Comparison of ENCODE assay signal across 8 cellular contexts in the genomic region with DNA sequence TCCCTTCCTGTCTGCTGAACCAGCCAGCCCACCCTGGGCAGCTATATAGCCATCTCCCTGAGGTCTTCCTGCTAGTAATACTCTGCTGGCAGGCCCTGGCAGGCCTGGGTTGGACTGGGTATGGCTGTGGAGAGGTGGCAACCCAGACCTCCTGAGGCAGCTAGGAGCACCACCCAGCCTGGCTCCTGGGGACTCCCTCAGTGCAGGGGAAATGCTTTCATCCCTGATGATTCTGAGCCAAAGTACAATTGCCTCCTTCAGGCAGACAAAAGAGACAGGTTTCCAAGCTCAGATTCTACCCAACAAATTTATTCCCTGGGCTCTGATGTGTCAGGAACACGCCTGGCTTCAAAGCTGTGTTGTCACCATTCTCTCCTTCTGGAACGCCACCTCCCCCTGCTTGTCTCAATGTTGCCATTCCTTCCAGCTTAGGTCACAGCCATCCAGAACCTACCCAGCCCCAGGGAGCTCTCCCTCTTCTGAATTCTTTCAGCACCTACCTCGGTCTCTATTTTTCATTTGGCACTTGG. TPM values are rescaled to one million over a fixed set of nuclear protein-coding genes. Genes with fewer than 3 reads are reported as not detected.
DNase-seq lines count a peak whose midpoint lies in the region; ATAC-seq and TF ChIP-seq lines count a peak whose summit lies in the region.

No MANE protein-coding gene starts in this region.

- 34 to 35% methylated on average over 3 of the region's 3 CpGs for WGBS in testis, 2 donors

- TF ChIP-seq CTCF in testis (IDR thresholded peaks at IDR 0.05): no peak

- intact Hi-C loops in testis (cut with DNase I; ENCODE audit: low total_unique reads): no loop called here

- H3K4me1 ChIP-seq in testis: peaks cover 21% of the 10 kb centered on the region

- no peak overlapping the region for H3K4me3 ChIP-seq in testis

- no peaks in the 10 kb centered on the region for H3K27me3 ChIP-seq in testis

- no peaks in the 10 kb centered on the region for H3K36me3 ChIP-seq in testis (ENCODE audit: low read depth, missing control alignments)

- ATAC-seq in GM19455 (IDR thresholded peaks at IDR 0.05; ENCODE audit: unreplicated experiment): no peak

- DNase-seq in HK-2 (ENCODE audit: unreplicated experiment) (peak; percentile 83), amniotic epithelial cell (ENCODE audit: low read depth) (peak; percentile 65), hepatic stellate cell (ENCODE audit: low spot score) (peak; percentile 90), testis (peak; percentile 80), substantia nigra (lab: John Stamatoyannopoulos, UW) (no peak), NCI-H2171 treated with DMSO at 0.1 percent for 48 hours (lab: John Stamatoyannopoulos, UW) (no peak)
- no peak for DNase-seq in stimulated activated naive CD4-positive, alpha-beta T cell (lab: John Stamatoyannopoulos, UW)

- no peak for TF ChIP-seq POLR2A in testis (IDR thresholded peaks at IDR 0.05)

- peak overlapping the region; percentile 14 to 64 for H3K27ac ChIP-seq in testis
- no peak overlapping the region for H3K27ac ChIP-seq in substantia nigra (ENCODE audit: low read depth, low read length, poor library complexity, severe bottlenecking)

- no peaks in the 10 kb centered on the region for H3K9me3 ChIP-seq in testis

RNA-seq across cellular contexts. Expression of a gene that starts 4.7 kb away (rescaled TPM):
- total RNA-seq in testis: 100 to 1,000 TPM; 139 to 149 TPM
- 152 TPM for polyA plus RNA-seq in testis (ENCODE audit: insufficient read depth, low read depth, low replicate concordance)

RNA-seq across cellular contexts. Expression of a gene that starts 20.7 kb away (rescaled TPM):
- total RNA-seq in testis: 10 to 100 TPM; 27.0 to 47.6 TPM
- polyA plus RNA-seq in testis (ENCODE audit: insufficient read depth, low read depth, low replicate concordance): 90.0 TPM

RNA-seq across cellular contexts. Expression of a gene that starts 21.4 kb away (rescaled TPM):
- under 1 TPM in 1 of 2 donors, not detected in 1; 0.25 TPM for total RNA-seq in testis
- 1.6 TPM for polyA plus RNA-seq in testis (ENCODE audit: insufficient read depth, low read depth, low replicate concordance)

RNA-seq across cellular contexts. Expression of a gene that starts 29.2 kb away (rescaled TPM):
- total RNA-seq in testis: 10 to 100 TPM; 29.1 to 32.6 TPM
- 63.0 TPM for polyA plus RNA-seq in testis (ENCODE audit: insufficient read depth, low read depth, low replicate concordance)

RNA-seq across cellular contexts. Expression of a gene that starts 29.2 kb away (rescaled TPM):
- total RNA-seq in testis: 100 to 1,000 TPM in 1 of 2 donors, 10 to 100 TPM in 1; 70.9 to 109 TPM
- polyA plus RNA-seq in testis (ENCODE audit: insufficient read depth, low read depth, low replicate concordance): 224 TPM

Comparison
In these comparisons a context has a peak if more than half of its experiments do, and no peak if none do; other contexts are left out.
1. DNase-seq: peak in HK-2 (single experiment), amniotic epithelial cell (single experiment), hepatic stellate cell (single experiment) and testis (single experiment); none in stimulated activated naive CD4-positive, alpha-beta T cell (0 of 6), substantia nigra (0 of 49) and NCI-H2171 treated with DMSO at 0.1 percent for 48 hours (single experiment).